In the genomic region with DNA sequence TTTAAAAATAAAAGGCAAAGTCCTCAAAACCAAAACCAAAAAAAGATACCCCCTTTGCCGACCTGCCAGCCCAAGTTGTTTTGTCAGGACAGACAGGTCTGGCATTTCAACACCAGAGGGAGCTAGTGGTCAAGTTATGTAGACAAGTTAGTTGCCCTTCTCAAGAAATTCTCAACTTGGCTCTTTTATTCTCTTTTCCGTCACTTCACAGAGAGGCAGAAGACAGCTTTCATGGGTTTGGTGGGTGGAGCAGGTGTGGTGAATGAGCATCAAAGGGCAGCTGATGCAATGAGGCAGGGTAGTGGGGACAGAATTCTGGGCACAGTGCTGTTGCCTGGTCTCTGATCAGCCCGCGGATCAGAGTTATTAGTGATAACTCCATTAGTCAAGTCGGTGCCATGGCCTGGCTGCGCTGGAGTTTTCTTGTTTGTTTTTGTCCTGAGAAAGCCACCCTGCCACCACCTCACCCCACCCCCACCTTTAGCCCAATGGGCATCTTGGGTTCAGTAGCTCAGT, we compare ENCODE assay signal across 1 cellular context.
TF ChIP-seq lines count a peak whose summit lies in the region.

No MANE protein-coding gene starts in this region.

TF ChIP-seq in HepG2, 621 proteins besides CTCF, POLR2A, EP300 and RAD21 (continued from another document):
- TF ChIP-seq, protein P1, sequence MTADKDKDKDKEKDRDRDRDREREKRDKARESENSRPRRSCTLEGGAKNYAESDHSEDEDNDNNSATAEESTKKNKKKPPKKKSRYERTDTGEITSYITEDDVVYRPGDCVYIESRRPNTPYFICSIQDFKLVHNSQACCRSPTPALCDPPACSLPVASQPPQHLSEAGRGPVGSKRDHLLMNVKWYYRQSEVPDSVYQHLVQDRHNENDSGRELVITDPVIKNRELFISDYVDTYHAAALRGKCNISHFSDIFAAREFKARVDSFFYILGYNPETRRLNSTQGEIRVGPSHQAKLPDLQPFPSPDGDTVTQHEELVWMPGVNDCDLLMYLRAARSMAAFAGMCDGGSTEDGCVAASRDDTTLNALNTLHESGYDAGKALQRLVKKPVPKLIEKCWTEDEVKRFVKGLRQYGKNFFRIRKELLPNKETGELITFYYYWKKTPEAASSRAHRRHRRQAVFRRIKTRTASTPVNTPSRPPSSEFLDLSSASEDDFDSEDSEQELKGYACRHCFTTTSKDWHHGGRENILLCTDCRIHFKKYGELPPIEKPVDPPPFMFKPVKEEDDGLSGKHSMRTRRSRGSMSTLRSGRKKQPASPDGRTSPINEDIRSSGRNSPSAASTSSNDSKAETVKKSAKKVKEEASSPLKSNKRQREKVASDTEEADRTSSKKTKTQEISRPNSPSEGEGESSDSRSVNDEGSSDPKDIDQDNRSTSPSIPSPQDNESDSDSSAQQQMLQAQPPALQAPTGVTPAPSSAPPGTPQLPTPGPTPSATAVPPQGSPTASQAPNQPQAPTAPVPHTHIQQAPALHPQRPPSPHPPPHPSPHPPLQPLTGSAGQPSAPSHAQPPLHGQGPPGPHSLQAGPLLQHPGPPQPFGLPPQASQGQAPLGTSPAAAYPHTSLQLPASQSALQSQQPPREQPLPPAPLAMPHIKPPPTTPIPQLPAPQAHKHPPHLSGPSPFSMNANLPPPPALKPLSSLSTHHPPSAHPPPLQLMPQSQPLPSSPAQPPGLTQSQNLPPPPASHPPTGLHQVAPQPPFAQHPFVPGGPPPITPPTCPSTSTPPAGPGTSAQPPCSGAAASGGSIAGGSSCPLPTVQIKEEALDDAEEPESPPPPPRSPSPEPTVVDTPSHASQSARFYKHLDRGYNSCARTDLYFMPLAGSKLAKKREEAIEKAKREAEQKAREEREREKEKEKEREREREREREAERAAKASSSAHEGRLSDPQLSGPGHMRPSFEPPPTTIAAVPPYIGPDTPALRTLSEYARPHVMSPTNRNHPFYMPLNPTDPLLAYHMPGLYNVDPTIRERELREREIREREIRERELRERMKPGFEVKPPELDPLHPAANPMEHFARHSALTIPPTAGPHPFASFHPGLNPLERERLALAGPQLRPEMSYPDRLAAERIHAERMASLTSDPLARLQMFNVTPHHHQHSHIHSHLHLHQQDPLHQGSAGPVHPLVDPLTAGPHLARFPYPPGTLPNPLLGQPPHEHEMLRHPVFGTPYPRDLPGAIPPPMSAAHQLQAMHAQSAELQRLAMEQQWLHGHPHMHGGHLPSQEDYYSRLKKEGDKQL (CRISPR knock-in tag; IDR thresholded peaks at IDR 0.05; ENCODE audit: low read depth): no peak
- TF ChIP-seq, protein P2, sequence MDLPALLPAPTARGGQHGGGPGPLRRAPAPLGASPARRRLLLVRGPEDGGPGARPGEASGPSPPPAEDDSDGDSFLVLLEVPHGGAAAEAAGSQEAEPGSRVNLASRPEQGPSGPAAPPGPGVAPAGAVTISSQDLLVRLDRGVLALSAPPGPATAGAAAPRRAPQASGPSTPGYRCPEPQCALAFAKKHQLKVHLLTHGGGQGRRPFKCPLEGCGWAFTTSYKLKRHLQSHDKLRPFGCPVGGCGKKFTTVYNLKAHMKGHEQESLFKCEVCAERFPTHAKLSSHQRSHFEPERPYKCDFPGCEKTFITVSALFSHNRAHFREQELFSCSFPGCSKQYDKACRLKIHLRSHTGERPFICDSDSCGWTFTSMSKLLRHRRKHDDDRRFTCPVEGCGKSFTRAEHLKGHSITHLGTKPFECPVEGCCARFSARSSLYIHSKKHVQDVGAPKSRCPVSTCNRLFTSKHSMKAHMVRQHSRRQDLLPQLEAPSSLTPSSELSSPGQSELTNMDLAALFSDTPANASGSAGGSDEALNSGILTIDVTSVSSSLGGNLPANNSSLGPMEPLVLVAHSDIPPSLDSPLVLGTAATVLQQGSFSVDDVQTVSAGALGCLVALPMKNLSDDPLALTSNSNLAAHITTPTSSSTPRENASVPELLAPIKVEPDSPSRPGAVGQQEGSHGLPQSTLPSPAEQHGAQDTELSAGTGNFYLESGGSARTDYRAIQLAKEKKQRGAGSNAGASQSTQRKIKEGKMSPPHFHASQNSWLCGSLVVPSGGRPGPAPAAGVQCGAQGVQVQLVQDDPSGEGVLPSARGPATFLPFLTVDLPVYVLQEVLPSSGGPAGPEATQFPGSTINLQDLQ (CRISPR knock-in tag; IDR thresholded peaks at IDR 0.05): no peak
- TF ChIP-seq ZNF432 (CRISPR knock-in tag; IDR thresholded peaks at IDR 0.05; ENCODE audit: borderline replicate concordance) (no peak), MIER2 (CRISPR knock-in tag; IDR thresholded peaks at IDR 0.05) (no peak), NR2C2 (CRISPR knock-in tag; IDR thresholded peaks at IDR 0.05; ENCODE audit: borderline replicate concordance) (no peak), ARID2 (CRISPR knock-in tag; IDR thresholded peaks at IDR 0.05; ENCODE audit: borderline replicate concordance) (no peak), DNMT1 (CRISPR knock-in tag; IDR thresholded peaks at IDR 0.05) (no peak), KDM6A (CRISPR knock-in tag; IDR thresholded peaks at IDR 0.05; ENCODE audit: low read depth) (no peak), ISL2 (CRISPR knock-in tag; IDR thresholded peaks at IDR 0.05) (no peak), RFXANK (CRISPR knock-in tag; IDR thresholded peaks at IDR 0.05) (no peak), ZNF235 (CRISPR knock-in tag; IDR thresholded peaks at IDR 0.05; ENCODE audit: borderline replicate concordance) (no peak), ZSCAN12 (CRISPR knock-in tag; IDR thresholded peaks at IDR 0.05) (no peak), HHEX (CRISPR knock-in tag; IDR thresholded peaks at IDR 0.05) (no peak), MYC (CRISPR knock-in tag; IDR thresholded peaks at IDR 0.05; ENCODE audit: borderline replicate concordance) (no peak)
